22 cellular contexts compared by ENCODE assay signal in genomic region chr11:36389006-36389405, GRCh38.
"Had no signal": no experiment of that assay in that cellular context is flagged by ENCODE, and none has a peak within 500 bp of the region (broad histone marks: within the 10 kb centered on the region; RNA-seq: fewer than 3 reads in every experiment).

No MANE protein-coding gene starts in this region.

- H3K27ac Mint-ChIP-seq: activated CD4-positive, alpha-beta T cell treated with anti-CD3 and anti-CD28 coated beads, Interleukin-2, amount 10 ng/mL, durations not matched to agents 7 days and 5 days; activated naive CD8-positive, alpha-beta T cell treated with anti-CD3 and anti-CD28 coated beads, Interleukin-2, amount 10 ng/mL, durations not matched to agents 7 days and 5 days; naive thymus-derived CD4-positive, alpha-beta T cell; type B pancreatic cell had no signal

- H3K27ac ChIP-seq: foreskin keratinocyte, neutrophil, parathyroid adenoma, testis, WERI-Rb-1 had no signal

- H3K36me3 Mint-ChIP-seq: type B pancreatic cell had no signal

- ATAC-seq: left lobe of liver; naive thymus-derived CD4-positive, alpha-beta T cell; right cardiac atrium had no signal

- FAIRE-seq: bronchial epithelial cell had no signal

- H3K36me3 ChIP-seq: neutrophil, WERI-Rb-1 had no signal

- H3K27me3 ChIP-seq: foreskin keratinocyte, neutrophil, testis had no signal

- H3K4me3 ChIP-seq: SK-N-MC, testis had no signal

- H3K9me3 Mint-ChIP-seq: activated T-helper 2 cell treated with anti-CD3 and anti-CD28 coated beads, Interferon-gamma antibody, Interleukin-2, Interleukin-4, amounts not matched to agents 10 μg/mL and 5 μg/mL and 100 μg/mL, durations not matched to agents 14 hours and 24 hours and 36 hours; type B pancreatic cell had no signal

- DNase-seq: activated CD4-positive, alpha-beta T cell treated with anti-CD3 and anti-CD28 coated beads, Interleukin-2, amount 10 ng/mL, durations not matched to agents 7 days and 5 days; activated CD4-positive, CD25-positive, alpha-beta regulatory T cell treated with anti-CD3 and anti-CD28 coated beads, Interleukin-2, amount 50 U/mL, for 72 hours; activated naive CD4-positive, alpha-beta T cell; activated naive CD8-positive, alpha-beta T cell treated with anti-CD3 and anti-CD28 coated beads, Interleukin-2, amount 10 ng/mL, durations not matched to agents 7 days and 5 days; activated T-cell treated with anti-CD3 and anti-CD28 coated beads, Interleukin-2, amount 50 U/mL, for 1 hour; amygdala; cerebellar nuclear complex; cortex of kidney; naive thymus-derived CD4-positive, alpha-beta T cell; right cardiac atrium; stimulated activated CD4-positive, alpha-beta T cell treated with anti-CD3 and anti-CD28 coated beads, Interleukin-1b, Interleukin-23, amount 100 ng/mL, for 48 hours; SW 1271; testis; WERI-Rb-1 had no signal

- H3K9me3 ChIP-seq: neutrophil, testis had no signal

- H3K4me3 Mint-ChIP-seq: activated CD4-positive, alpha-beta T cell treated with anti-CD3 and anti-CD28 coated beads, Interleukin-2, amount 10 ng/mL, durations not matched to agents 7 days and 5 days; activated naive CD8-positive, alpha-beta T cell treated with anti-CD3 and anti-CD28 coated beads, Interleukin-2, amount 10 ng/mL, durations not matched to agents 7 days and 5 days; naive thymus-derived CD4-positive, alpha-beta T cell; type B pancreatic cell had no signal

- H3K4me1 ChIP-seq: foreskin keratinocyte, parathyroid adenoma, testis had no signal
